In genomic region chr20:32354592-32355416, GRCh38 we compare ENCODE assay signal across 9 cellular contexts. TPM values are rescaled to one million over a fixed set of nuclear protein-coding genes. Genes with fewer than 3 reads are reported as not detected.
DNase-seq lines count a peak whose midpoint lies in the region; ATAC-seq and TF ChIP-seq lines count a peak whose summit lies in the region.
"Had no signal": no experiment of that assay in that cellular context is flagged by ENCODE, and none has a peak within 500 bp of the region (broad histone marks: within the 10 kb centered on the region; RNA-seq: fewer than 3 reads in every experiment).

No MANE protein-coding gene starts in this region.

- DNase-seq in A172 (ENCODE audit: low spot score): peak; percentile 93
- peak; percentile 80 for DNase-seq in GM12865 (ENCODE audit: low read depth)
- peak; percentile 92 for DNase-seq in NCI-H460 (ENCODE audit: extremely low read depth, low read depth)
- peak; percentile 78 for DNase-seq in epithelial cell of esophagus (ENCODE audit: low read depth)
- no peak for DNase-seq in medulla oblongata (ENCODE audit: extremely low spot score)
- DNase-seq in effector CD4-positive, alpha-beta T cell: no peak

- no peak for TF ChIP-seq CTCF in GM12865 (IDR thresholded peaks at IDR 0.05; ENCODE audit: insufficient read depth, low read depth, low read length, missing control alignments)
- no peak for TF ChIP-seq CTCF in epithelial cell of esophagus (IDR thresholded peaks at IDR 0.05; ENCODE audit: insufficient read depth, low read depth, low read length, missing control alignments)

- H3K4me3 ChIP-seq in GM12865 (ENCODE audit: low read depth, low read length): no peak overlapping the region
- H3K4me3 ChIP-seq in epithelial cell of esophagus (ENCODE audit: low read length): no peak overlapping the region

- no peak for ATAC-seq in GM21737 (IDR thresholded peaks at IDR 0.05; ENCODE audit: unreplicated experiment)
- ATAC-seq in HG02678 (IDR thresholded peaks at IDR 0.05; ENCODE audit: unreplicated experiment): no peak
- ATAC-seq: foreskin keratinocyte had no signal

RNA-seq across cellular contexts. Expression of gene ASXL1, which starts 3.3 kb away (rescaled TPM):
- total RNA-seq in A172 (2014; rRNA removed; shearing (Covaris generic)): 49.2 and 49.7 TPM in 2 replicates
- 29.8 and 35.4 TPM in 2 replicates for total RNA-seq in NCI-H460 (2014; rRNA removed; shearing (Covaris generic))
- 78.3 and 90.8 TPM in 2 replicates for polyA plus RNA-seq in NCI-H460 (2014; cell fraction: nucleus; rRNA removed)

Comparison
In these comparisons a context has a peak if more than half of its experiments do, and no peak if none do; other contexts are left out.
1. DNase-seq: peak in A172 (single experiment), GM12865 (single experiment), NCI-H460 (single experiment) and epithelial cell of esophagus (single experiment); none in medulla oblongata (single experiment) and effector CD4-positive, alpha-beta T cell (single experiment).